11 cellular contexts compared by ENCODE assay signal in genomic region chr6:137798846-137799245, GRCh38.
A peak's percentile ranks its signal among the peaks of the same experiment; 100 is the strongest.
DNase-seq lines count a peak whose midpoint lies in the region; ATAC-seq and TF ChIP-seq lines count a peak whose summit lies in the region.
"Had no signal": no experiment of that assay in that cellular context is flagged by ENCODE, and none has a peak within 500 bp of the region (broad histone marks: within the 10 kb centered on the region; RNA-seq: fewer than 3 reads in every experiment).

No MANE protein-coding gene starts in this region.

- peaks cover 61% of the 10 kb centered on the region for H3K4me1 Mint-ChIP-seq in activated naive CD8-positive, alpha-beta T cell treated with anti-CD3 and anti-CD28 coated beads for 36 hours
- peaks cover 37 to 75% (median 64%) of the 10 kb centered on the region in 7 donors for H3K4me1 Mint-ChIP-seq in naive thymus-derived CD4-positive, alpha-beta T cell

- H3K27ac ChIP-seq in naive thymus-derived CD4-positive, alpha-beta T cell (ENCODE audit: low read depth, low read length) = peak overlapping the region; percentile 50
- H3K27ac ChIP-seq in heart left ventricle = no peak overlapping the region
- H3K27ac ChIP-seq: coronary artery, esophagus muscularis mucosa, left lung had no signal

- no peaks in the 10 kb centered on the region for H3K36me3 ChIP-seq in naive thymus-derived CD4-positive, alpha-beta T cell (ENCODE audit: control insufficient read depth in 2 of 3, insufficient read depth in 3 of 3, low read length in 3 of 3)
- H3K36me3 ChIP-seq in heart left ventricle = no peaks in the 10 kb centered on the region
- H3K36me3 ChIP-seq: esophagus muscularis mucosa, left lung had no signal

- peak; percentile 34 for DNase-seq in activated CD8-positive, alpha-beta memory T cell treated with anti-CD3 and anti-CD28 coated beads, Interleukin-2, amount 50 U/mL, for 4 hours
- no peak for DNase-seq in activated CD8-positive, alpha-beta memory T cell treated with anti-CD3 and anti-CD28 coated beads, Interleukin-2, amount 50 U/mL, for 48 hours
- DNase-seq in M059J (ENCODE audit: low read depth) (peak; percentile 79), NCI-H1105 (lab: John Stamatoyannopoulos, UW) (no peak), heart left ventricle (no peak)
- DNase-seq in activated naive CD8-positive, alpha-beta T cell treated with anti-CD3 and anti-CD28 coated beads for 36 hours = no peak
- peak in 7 of 9 donors; percentile 33 to 60 (median 44) for DNase-seq in naive thymus-derived CD4-positive, alpha-beta T cell
- DNase-seq: left lung had no signal

- intact Hi-C loops in naive thymus-derived CD4-positive, alpha-beta T cell (cut with micrococcal nuclease) = loop anchor here (1.0 to 10.0 kb wide), 5 partner anchors 82 to 308 kb away; partner anchors contain the start of gene PERP (in 1 of the 2)
- intact Hi-C loops in heart left ventricle (cut with DNase I) = loop anchor here in 2 of 10 donors (10.0 kb wide), 2 partner anchors 94 to 136 kb away; no protein-coding TSS in a partner anchor

- H3K4me3 Mint-ChIP-seq in activated naive CD8-positive, alpha-beta T cell treated with anti-CD3 and anti-CD28 coated beads for 36 hours = no peak overlapping the region
- peak overlapping the region in 8 of 10 donors; percentile 3 to 71 (median 43) for H3K4me3 Mint-ChIP-seq in naive thymus-derived CD4-positive, alpha-beta T cell

- CTCF ChIA-PET in naive thymus-derived CD4-positive, alpha-beta T cell (lab: Charles Lee) = interaction anchor here (0.9 to 6.3 kb wide), 22 partner anchors 9 to 208 kb away, joined by 3 to 74 read pairs (median 10); partner anchors contain the start of gene TNFAIP3

- H3K27me3 ChIP-seq in naive thymus-derived CD4-positive, alpha-beta T cell (ENCODE audit: control insufficient read depth in 2 of 2, insufficient read depth in 2 of 2, low read length in 2 of 2) = no peaks in the 10 kb centered on the region
- no peaks in the 10 kb centered on the region for H3K27me3 ChIP-seq in heart left ventricle
- H3K27me3 ChIP-seq: esophagus muscularis mucosa, left lung had no signal

- no peak overlapping the region for H3K4me3 ChIP-seq in naive thymus-derived CD4-positive, alpha-beta T cell (ENCODE audit: low read length)
- no peak overlapping the region for H3K4me3 ChIP-seq in heart left ventricle
- H3K4me3 ChIP-seq: coronary artery, esophagus muscularis mucosa, left lung had no signal

- peak; percentile 38 for ATAC-seq in naive thymus-derived CD4-positive, alpha-beta T cell
- ATAC-seq in HG03457 (IDR thresholded peaks at IDR 0.05; ENCODE audit: unreplicated experiment) (no peak), heart left ventricle (no peak)
- ATAC-seq: left lung had no signal

- WGBS in heart left ventricle, 4 donors = 88 to 97% (median 94%) methylated on average over 3 of the region's 3 CpGs

- peaks cover 21 to 44% of the 10 kb centered on the region in 2 donors for H3K4me1 ChIP-seq in naive thymus-derived CD4-positive, alpha-beta T cell (ENCODE audit: control insufficient read depth in 2 of 2, insufficient read depth in 2 of 2, low read length in 2 of 2)
- peaks cover 0 to 17% (median 0%) of the 10 kb centered on the region in 12 donors for H3K4me1 ChIP-seq in heart left ventricle

- TF ChIP-seq POLR2A in heart left ventricle (IDR thresholded peaks at IDR 0.05) = no peak

- peaks cover 3% of the 10 kb centered on the region for H3K36me3 Mint-ChIP-seq in activated naive CD8-positive, alpha-beta T cell treated with anti-CD3 and anti-CD28 coated beads for 36 hours
- H3K36me3 Mint-ChIP-seq in naive thymus-derived CD4-positive, alpha-beta T cell = peaks cover 0 to 6% (median 0%) of the 10 kb centered on the region in 5 donors

- peaks cover 3% of the 10 kb centered on the region for H3K9me3 Mint-ChIP-seq in activated naive CD8-positive, alpha-beta T cell treated with anti-CD3 and anti-CD28 coated beads for 36 hours
- peaks cover 0 to 5% (median 0%) of the 10 kb centered on the region in 11 donors for H3K9me3 Mint-ChIP-seq in naive thymus-derived CD4-positive, alpha-beta T cell

- no peaks in the 10 kb centered on the region for H3K9me3 ChIP-seq in naive thymus-derived CD4-positive, alpha-beta T cell (ENCODE audit: control insufficient read depth in 2 of 3, low read length in 3 of 3)
- H3K9me3 ChIP-seq in heart left ventricle = no peaks in the 10 kb centered on the region
- H3K9me3 ChIP-seq: esophagus muscularis mucosa, left lung had no signal

- POLR2A ChIA-PET in naive thymus-derived CD4-positive, alpha-beta T cell (lab: Charles Lee) = interaction anchor here (1.0 to 6.3 kb wide), 13 partner anchors 12 to 176 kb away, joined by 3 to 89 read pairs (median 5); partner anchors contain the start of gene TNFAIP3

- TF ChIP-seq CTCF in heart left ventricle (IDR thresholded peaks at IDR 0.05) = no peak

- H3K27ac Mint-ChIP-seq in activated naive CD8-positive, alpha-beta T cell treated with anti-CD3 and anti-CD28 coated beads for 36 hours = peak overlapping the region; percentile 64
- peak overlapping the region; percentile 72 to 97 (median 89) for H3K27ac Mint-ChIP-seq in naive thymus-derived CD4-positive, alpha-beta T cell

- H3K27me3 Mint-ChIP-seq in activated naive CD8-positive, alpha-beta T cell treated with anti-CD3 and anti-CD28 coated beads for 36 hours = no peaks in the 10 kb centered on the region
- H3K27me3 Mint-ChIP-seq in naive thymus-derived CD4-positive, alpha-beta T cell = no peaks in the 10 kb centered on the region

Comparison
In these comparisons a context has a peak if more than half of its experiments do, and no peak if none do; other contexts are left out.
1. DNase-seq: peak in activated CD8-positive, alpha-beta memory T cell treated with anti-CD3 and anti-CD28 coated beads, Interleukin-2, amount 50 U/mL, for 4 hours (single experiment), M059J (single experiment) and naive thymus-derived CD4-positive, alpha-beta T cell (7 of 9); none in activated CD8-positive, alpha-beta memory T cell treated with anti-CD3 and anti-CD28 coated beads, Interleukin-2, amount 50 U/mL, for 48 hours (single experiment), activated naive CD8-positive, alpha-beta T cell treated with anti-CD3 and anti-CD28 coated beads for 36 hours (single experiment), NCI-H1105 (single experiment) and heart left ventricle (0 of 5).